9 cellular contexts compared by ENCODE assay signal in genomic region chr22:38172489-38173155, GRCh38. TPM values are rescaled to one million over a fixed set of nuclear protein-coding genes. Genes with fewer than 3 reads are reported as not detected.
DNase-seq lines count a peak whose midpoint lies in the region; ATAC-seq and TF ChIP-seq lines count a peak whose summit lies in the region.
"Had no signal": no experiment of that assay in that cellular context is flagged by ENCODE, and none has a peak within 500 bp of the region (broad histone marks: within the 10 kb centered on the region; RNA-seq: fewer than 3 reads in every experiment).

No MANE protein-coding gene starts in this region.

- 42 to 54% (median 46%) methylated on average over 15 to 18 of the region's 18 CpGs for WGBS in spleen, 5 donors

- CTCF ChIA-PET in activated CD8-positive, alpha-beta T cell treated with anti-CD3 and anti-CD28 coated beads, Interleukin-2, amount 10 ng/mL, durations not matched to agents 7 days and 5 days (lab: Charles Lee), result interaction anchor here (0.7 to 1.4 kb wide), 2 partner anchors 58 to 121 kb away, joined by 3 read pairs; no protein-coding TSS in a partner anchor

- peaks cover 47% of the 10 kb centered on the region for H3K4me1 Mint-ChIP-seq in activated CD8-positive, alpha-beta T cell treated with anti-CD3 and anti-CD28 coated beads, Interleukin-2, amount 10 ng/mL, durations not matched to agents 7 days and 5 days (ENCODE audit: low read depth)
- H3K4me1 Mint-ChIP-seq in activated CD4-positive, alpha-beta T cell treated with anti-CD3 and anti-CD28 coated beads, Interleukin-2, amount 10 ng/mL, durations not matched to agents 24 days and 14 days, result peaks cover 25% of the 10 kb centered on the region

- intact Hi-C loops in spleen (cut with DNase I; ENCODE audit: low total_unique reads), result no loop called here
- intact Hi-C loops in activated CD4-positive, alpha-beta T cell treated with anti-CD3 and anti-CD28 coated beads, Interleukin-2, amount 10 ng/mL, durations not matched to agents 24 days and 14 days (cut with micrococcal nuclease), result no loop called here

- no peak for TF ChIP-seq CTCF in foreskin keratinocyte (conservative IDR thresholded peaks at IDR 0.05)
- no peak for TF ChIP-seq CTCF in spleen (IDR thresholded peaks at IDR 0.05 in 8 of 11, conservative IDR thresholded peaks at IDR 0.05 in 3 of 11)

- no peaks in the 10 kb centered on the region for H3K9me3 ChIP-seq in spleen

- ATAC-seq in activated CD8-positive, alpha-beta T cell treated with anti-CD3 and anti-CD28 coated beads, Interleukin-2, amount 10 ng/mL, durations not matched to agents 7 days and 5 days, result peak; percentile 43
- ATAC-seq in foreskin keratinocyte (no peak), HG03469 (IDR thresholded peaks at IDR 0.05; ENCODE audit: unreplicated experiment) (no peak), GM21576 (IDR thresholded peaks at IDR 0.05; ENCODE audit: unreplicated experiment) (no peak), HG03025 (IDR thresholded peaks at IDR 0.05; ENCODE audit: low FRiP score, unreplicated experiment) (no peak)
- ATAC-seq: HCT116 had no signal

- no peaks in the 10 kb centered on the region for H3K9me3 Mint-ChIP-seq in activated CD8-positive, alpha-beta T cell treated with anti-CD3 and anti-CD28 coated beads, Interleukin-2, amount 10 ng/mL, durations not matched to agents 7 days and 5 days (ENCODE audit: insufficient read depth)
- no peaks in the 10 kb centered on the region for H3K9me3 Mint-ChIP-seq in activated CD4-positive, alpha-beta T cell treated with anti-CD3 and anti-CD28 coated beads, Interleukin-2, amount 10 ng/mL, durations not matched to agents 24 days and 14 days

- H3K36me3 Mint-ChIP-seq in activated CD8-positive, alpha-beta T cell treated with anti-CD3 and anti-CD28 coated beads, Interleukin-2, amount 10 ng/mL, durations not matched to agents 7 days and 5 days (ENCODE audit: low read depth), result peaks cover 2% of the 10 kb centered on the region
- H3K36me3 Mint-ChIP-seq in activated CD4-positive, alpha-beta T cell treated with anti-CD3 and anti-CD28 coated beads, Interleukin-2, amount 10 ng/mL, durations not matched to agents 24 days and 14 days (ENCODE audit: low read depth), result peaks cover 10% of the 10 kb centered on the region

- DNase-seq in H4 (ENCODE audit: low spot score) (peak; percentile 82), foreskin keratinocyte (no peak), spleen (peak; percentile 84)
- peak; percentile 49 for DNase-seq in activated CD8-positive, alpha-beta T cell treated with anti-CD3 and anti-CD28 coated beads, Interleukin-2, amount 10 ng/mL, durations not matched to agents 7 days and 5 days
- no peak for DNase-seq in activated CD4-positive, alpha-beta T cell treated with anti-CD3 and anti-CD28 coated beads, Interleukin-2, amount 10 ng/mL, durations not matched to agents 24 days and 14 days

- no peak for TF ChIP-seq POLR2A in spleen (IDR thresholded peaks at IDR 0.05)

- H3K4me3 ChIP-seq in spleen, result no peak overlapping the region

- H3K27ac ChIP-seq in foreskin keratinocyte, result peak overlapping the region; percentile 67
- H3K27ac ChIP-seq in spleen, result peak overlapping the region in 4 of 8 donors; percentile 19 to 47 (median 38)

- H3K27me3 Mint-ChIP-seq in activated CD8-positive, alpha-beta T cell treated with anti-CD3 and anti-CD28 coated beads, Interleukin-2, amount 10 ng/mL, durations not matched to agents 7 days and 5 days (ENCODE audit: low read depth), result no peaks in the 10 kb centered on the region
- H3K27me3 Mint-ChIP-seq in activated CD4-positive, alpha-beta T cell treated with anti-CD3 and anti-CD28 coated beads, Interleukin-2, amount 10 ng/mL, durations not matched to agents 24 days and 14 days, result no peaks in the 10 kb centered on the region

- H3K36me3 ChIP-seq in spleen, result peaks cover 0 to 20% (median 6%) of the 10 kb centered on the region in 6 donors

- no peak overlapping the region for H3K4me3 Mint-ChIP-seq in activated CD8-positive, alpha-beta T cell treated with anti-CD3 and anti-CD28 coated beads, Interleukin-2, amount 10 ng/mL, durations not matched to agents 7 days and 5 days
- H3K4me3 Mint-ChIP-seq in activated CD4-positive, alpha-beta T cell treated with anti-CD3 and anti-CD28 coated beads, Interleukin-2, amount 10 ng/mL, durations not matched to agents 24 days and 14 days, result no peak overlapping the region

- no peaks in the 10 kb centered on the region for H3K27me3 ChIP-seq in foreskin keratinocyte
- no peaks in the 10 kb centered on the region for H3K27me3 ChIP-seq in spleen (replicated peaks in 1 of 7)

- peak overlapping the region; percentile 91 for H3K27ac Mint-ChIP-seq in activated CD8-positive, alpha-beta T cell treated with anti-CD3 and anti-CD28 coated beads, Interleukin-2, amount 10 ng/mL, durations not matched to agents 7 days and 5 days
- H3K27ac Mint-ChIP-seq in activated CD4-positive, alpha-beta T cell treated with anti-CD3 and anti-CD28 coated beads, Interleukin-2, amount 10 ng/mL, durations not matched to agents 24 days and 14 days, result no peak overlapping the region

- POLR2A ChIA-PET in activated CD8-positive, alpha-beta T cell treated with anti-CD3 and anti-CD28 coated beads, Interleukin-2, amount 10 ng/mL, durations not matched to agents 7 days and 5 days (lab: Charles Lee), result no interaction called here

- H3K4me1 ChIP-seq in foreskin keratinocyte, result peaks cover 8% of the 10 kb centered on the region
- peaks cover 19 to 54% (median 44%) of the 10 kb centered on the region in 6 donors for H3K4me1 ChIP-seq in spleen

RNA-seq across cellular contexts. Expression of gene PLA2G6, which starts 9.0 kb away (rescaled TPM):
- total RNA-seq in H4 (2014; rRNA removed; shearing (Covaris generic)), result 2.5 and 12.2 TPM in 2 replicates
- 10 to 100 TPM; 39.8 to 43.1 TPM for total RNA-seq in activated CD8-positive, alpha-beta T cell treated with anti-CD3 and anti-CD28 coated beads, Interleukin-2, amount 10 ng/mL, durations not matched to agents 7 days and 5 days
- total RNA-seq in foreskin keratinocyte, result 3.4 and 4.6 TPM in 2 replicates
- polyA plus RNA-seq in foreskin keratinocyte, result 2.4 and 2.5 TPM in 2 replicates
- 10 to 100 TPM; 33.8 to 60.9 (median 56.4) TPM for total RNA-seq in spleen
- polyA plus RNA-seq in spleen, result 10 to 100 TPM; 18.1 to 39.6 (median 27.0) TPM
- total RNA-seq in activated CD4-positive, alpha-beta T cell treated with anti-CD3 and anti-CD28 coated beads, Interleukin-2, amount 10 ng/mL, durations not matched to agents 24 days and 14 days, result 34.3 and 43.2 TPM in 2 replicates

RNA-seq across cellular contexts. Expression of gene MAFF, which starts 29.2 kb away (rescaled TPM):
- 3.9 and 7.4 TPM in 2 replicates for total RNA-seq in H4 (2014; rRNA removed; shearing (Covaris generic))
- total RNA-seq in activated CD8-positive, alpha-beta T cell treated with anti-CD3 and anti-CD28 coated beads, Interleukin-2, amount 10 ng/mL, durations not matched to agents 7 days and 5 days, result 1 to 10 TPM; 6.8 to 9.1 TPM
- 21.1 and 23.8 TPM in 2 replicates for total RNA-seq in foreskin keratinocyte
- polyA plus RNA-seq in foreskin keratinocyte, result 18.7 and 20.0 TPM in 2 replicates
- total RNA-seq in spleen, result 10 to 100 TPM in 3 of 7 donors, 1 to 10 TPM in 4; 6.7 to 32.4 (median 9.0) TPM
- polyA plus RNA-seq in spleen, result 10 to 100 TPM in 1 of 3 donors, 1 to 10 TPM in 2; 2.1 to 11.5 (median 3.7) TPM
- 12.6 and 12.8 TPM in 2 replicates for total RNA-seq in activated CD4-positive, alpha-beta T cell treated with anti-CD3 and anti-CD28 coated beads, Interleukin-2, amount 10 ng/mL, durations not matched to agents 24 days and 14 days

Comparison
In these comparisons a context has a peak if more than half of its experiments do, and no peak if none do; other contexts are left out.
1. DNase-seq: peak in H4 (single experiment), activated CD8-positive, alpha-beta T cell treated with anti-CD3 and anti-CD28 coated beads, Interleukin-2, amount 10 ng/mL, durations not matched to agents 7 days and 5 days (single experiment) and spleen (single experiment); none in foreskin keratinocyte (0 of 2) and activated CD4-positive, alpha-beta T cell treated with anti-CD3 and anti-CD28 coated beads, Interleukin-2, amount 10 ng/mL, durations not matched to agents 24 days and 14 days (single experiment).